ENCODE assay signal across 8 cellular contexts in the genomic region with DNA sequence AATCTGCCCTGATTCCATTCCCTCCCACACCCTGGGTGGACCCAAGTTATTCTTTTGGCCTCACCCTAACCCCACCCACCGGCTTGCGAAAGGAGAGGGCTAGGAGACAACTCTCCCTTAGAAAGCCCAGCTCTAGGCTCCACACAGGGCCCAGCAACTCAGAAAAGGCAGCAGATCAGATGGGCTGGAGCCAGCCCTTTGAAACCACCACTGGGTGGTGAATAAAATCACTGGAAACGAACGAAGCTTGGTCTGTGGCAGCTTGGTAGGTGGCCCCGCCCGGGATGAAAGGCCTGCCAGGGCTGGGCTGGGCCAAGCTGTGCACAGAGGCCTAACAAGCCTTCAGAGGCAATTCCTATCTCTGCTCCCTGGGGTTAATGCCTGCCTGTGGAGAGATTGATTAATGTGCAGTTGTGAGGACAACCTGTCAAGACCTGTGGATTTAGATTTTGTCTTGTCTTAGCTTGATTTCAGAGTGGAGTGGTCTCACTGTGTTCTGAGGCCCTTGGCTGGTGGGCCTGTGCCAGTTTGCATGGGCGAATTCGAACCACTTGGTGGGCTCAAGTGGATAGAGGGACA. TPM values are rescaled to one million over a fixed set of nuclear protein-coding genes. Genes with fewer than 3 reads are reported as not detected.
DNase-seq lines count a peak whose midpoint lies in the region; ATAC-seq, FAIRE-seq and TF ChIP-seq lines count a peak whose summit lies in the region.

No MANE protein-coding gene starts in this region.

- no peak for TF ChIP-seq POLR2A in A549 (IDR thresholded peaks at IDR 0.05; ENCODE audit: low read length)

- H3K36me3 ChIP-seq in colonic mucosa (no peaks in the 10 kb centered on the region), mucosa of descending colon (ENCODE audit: low read depth) (no peaks in the 10 kb centered on the region)

- ATAC-seq in A549 (peak; percentile 17 to 57; a peak in 5 of 6 replicates), mucosa of descending colon (peak; percentile 68)

- H3K27ac ChIP-seq in A549, result peak overlapping the region; percentile 94 to 98
- H3K27ac ChIP-seq in colonic mucosa, result peak overlapping the region; percentile 88

- H3K4me1 ChIP-seq in A549 (peaks cover 99% of the 10 kb centered on the region), colonic mucosa (peaks cover 12% of the 10 kb centered on the region), mucosa of descending colon (ENCODE audit: low read depth) (peaks cover 20% of the 10 kb centered on the region)

- no peaks in the 10 kb centered on the region for H3K27me3 ChIP-seq in colonic mucosa

- intact Hi-C loops in colonic mucosa (cut with DNase I) (no loop called here), mucosa of descending colon (cut with DNase I, micrococcal nuclease) (no loop called here)

- TF ChIP-seq RAD21 in A549 (conservative IDR thresholded peaks at IDR 0.05 in 1 of 2, IDR thresholded peaks at IDR 0.05 in 1 of 2), result no peak

- WGBS in A549 (ENCODE audit: missing lambda C conversion rate), result 32% methylated on average over 8 of the region's 8 CpGs

- CTCF ChIA-PET in A549 (lab: Yijun Ruan, JAX) (interaction anchor here (0.6 to 15.9 kb wide), 6 partner anchors 9 to 362 kb away, joined by 4 to 445 read pairs (median 9); a partner anchor contains a TSS), GM10248 (lab: Yijun Ruan, JAX) (interaction anchor here (0.8 to 2.7 kb wide), 12 partner anchors 9 to 307 kb away, joined by 3 to 19 read pairs (median 4); a partner anchor contains a TSS)

- peak overlapping the region; percentile 59 for H3K4me2 ChIP-seq in A549

- TF ChIP-seq CTCF in A549 (IDR thresholded peaks at IDR 0.05) (no peak), colonic mucosa (IDR thresholded peaks at IDR 0.05) (no peak), mucosa of descending colon (IDR thresholded peaks at IDR 0.05) (no peak), GM10248 (IDR thresholded peaks at IDR 0.05; ENCODE audit: control extremely low read depth, extremely low read depth, low read depth, missing control alignments) (no peak)

- no peak for FAIRE-seq in A549 (lab: Jason Lieb, UNC)

- TF ChIP-seq EP300 in A549 (IDR thresholded peaks at IDR 0.05), result no peak

- H3K9ac ChIP-seq in colonic mucosa (ENCODE audit: low read depth in 2 of 2, low read length in 2 of 2), result peak overlapping the region; percentile 36 to 69

- H3K9me3 ChIP-seq in A549 (no peaks in the 10 kb centered on the region), colonic mucosa (no peaks in the 10 kb centered on the region), mucosa of descending colon (no peaks in the 10 kb centered on the region)

- peak; percentile 60 to 86 for DNase-seq in A549 (ENCODE audit: low read depth in 1 of 2, low spot score in 1 of 2)
- peak; percentile 71 for DNase-seq in LoVo (ENCODE audit: low spot score)
- DNase-seq in colonic mucosa, result peak; percentile 93
- DNase-seq in mucosa of descending colon, result peak; percentile 81 to 92 (median 82)
- DNase-seq in GM10248 (ENCODE audit: extremely low spot score), result no peak
- no peak for DNase-seq in NCI-H2171 (lab: John Stamatoyannopoulos, UW)
- no peak for DNase-seq in NCI-H1048 (lab: John Stamatoyannopoulos, UW)
- DNase-seq in T-helper 9 cell, result no peak

- H3K4me3 ChIP-seq in A549, result no peak overlapping the region
- no peak overlapping the region for H3K4me3 ChIP-seq in colonic mucosa
- H3K4me3 ChIP-seq in mucosa of descending colon, result no peak overlapping the region

- POLR2A ChIA-PET in A549 (lab: Yijun Ruan, JAX), result interaction anchor here (1.5 to 4.3 kb wide), 4 partner anchors 8 to 38 kb away, joined by 5 to 80 read pairs (median 27); a partner anchor contains a TSS
- POLR2A ChIA-PET in GM10248 (lab: Yijun Ruan, JAX), result no interaction called here

TF ChIP-seq in A549, 52 proteins besides CTCF, POLR2A, EP300 and RAD21:
- TF ChIP-seq, protein P1, sequence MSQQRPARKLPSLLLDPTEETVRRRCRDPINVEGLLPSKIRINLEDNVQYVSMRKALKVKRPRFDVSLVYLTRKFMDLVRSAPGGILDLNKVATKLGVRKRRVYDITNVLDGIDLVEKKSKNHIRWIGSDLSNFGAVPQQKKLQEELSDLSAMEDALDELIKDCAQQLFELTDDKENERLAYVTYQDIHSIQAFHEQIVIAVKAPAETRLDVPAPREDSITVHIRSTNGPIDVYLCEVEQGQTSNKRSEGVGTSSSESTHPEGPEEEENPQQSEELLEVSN (IDR thresholded peaks at IDR 0.05; ENCODE audit: borderline replicate concordance, low read depth), result peak; percentile 44; the same call in 1 of the 2 replicates
- TF ChIP-seq TP53 (CRISPR knock-in tag; IDR thresholded peaks at IDR 0.05) (peak; percentile 19; the same call in 1 of the 2 replicates), FOXS1 (CRISPR knock-in tag; IDR thresholded peaks at IDR 0.05) (0 out of 2 replicates have a peak, but pooled peaks have one; percentile 21), ZSCAN20 (CRISPR knock-in tag; IDR thresholded peaks at IDR 0.05) (0 out of 2 replicates have a peak, but pooled peaks have one; percentile 4), HEYL (CRISPR knock-in tag; IDR thresholded peaks at IDR 0.05) (peak; percentile 30; the same call in 1 of the 2 replicates), CEBPB (IDR thresholded peaks at IDR 0.05) (peak; percentile 23 to 68; a peak in 3 of 4 replicates), HOXB5 (CRISPR knock-in tag; IDR thresholded peaks at IDR 0.05) (peak; percentile 68; the same call in 1 of the 2 replicates), FOSL2 (IDR thresholded peaks at IDR 0.05) (no peak), FOSL2 (CRISPR knock-in tag; IDR thresholded peaks at IDR 0.05) (no peak)
- TF ChIP-seq, protein P2, sequence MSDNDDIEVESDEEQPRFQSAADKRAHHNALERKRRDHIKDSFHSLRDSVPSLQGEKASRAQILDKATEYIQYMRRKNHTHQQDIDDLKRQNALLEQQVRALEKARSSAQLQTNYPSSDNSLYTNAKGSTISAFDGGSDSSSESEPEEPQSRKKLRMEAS (IDR thresholded peaks at IDR 0.05), result 0 out of 2 replicates have a peak, but pooled peaks have one; percentile 22
- TF ChIP-seq, protein P3, sequence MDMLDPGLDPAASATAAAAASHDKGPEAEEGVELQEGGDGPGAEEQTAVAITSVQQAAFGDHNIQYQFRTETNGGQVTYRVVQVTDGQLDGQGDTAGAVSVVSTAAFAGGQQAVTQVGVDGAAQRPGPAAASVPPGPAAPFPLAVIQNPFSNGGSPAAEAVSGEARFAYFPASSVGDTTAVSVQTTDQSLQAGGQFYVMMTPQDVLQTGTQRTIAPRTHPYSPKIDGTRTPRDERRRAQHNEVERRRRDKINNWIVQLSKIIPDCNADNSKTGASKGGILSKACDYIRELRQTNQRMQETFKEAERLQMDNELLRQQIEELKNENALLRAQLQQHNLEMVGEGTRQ (IDR thresholded peaks at IDR 0.05), result no peak

RNA-seq across cellular contexts. Expression of a gene that starts 38.8 kb away (rescaled TPM):
- polyA plus RNA-seq in A549 (2011; rRNA removed), result 160 and 171 TPM in 2 replicates
- polyA plus RNA-seq in A549 (2012; cell fraction: cytosol; rRNA removed), result 90.0 and 114 TPM in 2 replicates
- 210 and 265 TPM in 2 replicates for polyA plus RNA-seq in A549 (2012; cell fraction: nucleus; rRNA removed)
- 65.7 to 105 TPM (median 102 TPM) in 3 replicates for polyA plus RNA-seq in A549 (2017; fragmentation: RNase III; extraction: RNeasy Plus Mini Kit Qiagen cat#74134 plus additional on column Dnase treatment)
- 221 and 248 TPM in 2 replicates for polyA minus RNA-seq in A549 (2011; rRNA and poly(A)+ RNA removed)
- 10 to 100 TPM; 25.2 to 66.0 TPM for total RNA-seq in colonic mucosa
- total RNA-seq in mucosa of descending colon, result 10 to 100 TPM; 40.2 to 45.5 (median 42.9) TPM

Comparison
In these comparisons a context has a peak if more than half of its experiments do, and no peak if none do; other contexts are left out.
1. DNase-seq: peak in A549 (2 of 2), LoVo (single experiment), colonic mucosa (single experiment) and mucosa of descending colon (3 of 3); none in GM10248 (single experiment), NCI-H2171 (single experiment), NCI-H1048 (single experiment) and T-helper 9 cell (single experiment).